8 cellular contexts compared by ENCODE assay signal in the genomic region with DNA sequence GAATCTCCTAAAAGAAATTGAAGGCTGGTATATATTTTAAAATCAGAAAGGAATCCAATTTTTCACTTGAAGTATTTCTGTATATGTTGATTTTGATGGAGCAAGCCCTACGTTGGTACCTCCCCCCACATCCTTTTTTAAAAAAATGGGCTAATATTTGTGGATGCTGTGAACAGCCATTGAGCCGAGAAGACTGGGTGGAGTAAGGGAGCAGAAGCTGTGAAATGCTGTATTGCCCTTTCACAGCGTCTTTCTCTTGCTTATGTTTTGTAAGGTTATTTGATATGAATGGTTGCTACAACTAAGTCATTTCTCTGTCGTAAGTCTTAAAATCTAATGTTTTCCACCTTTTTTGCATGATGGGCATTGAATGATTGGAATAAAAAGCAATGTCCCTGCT. TPM values are rescaled to one million over a fixed set of nuclear protein-coding genes. Genes with fewer than 3 reads are reported as not detected.
DNase-seq lines count a peak whose midpoint lies in the region; ATAC-seq, FAIRE-seq and TF ChIP-seq lines count a peak whose summit lies in the region.

No MANE protein-coding gene starts in this region.

- no peaks in the 10 kb centered on the region for H3K9me2 ChIP-seq in OCI-LY7 (ENCODE audit: insufficient read depth, low read length)

- DNase-seq in OCI-LY7 (ENCODE audit: low spot score) = peak; percentile 16
- no peak for DNase-seq in endothelial cell of umbilical vein (ENCODE audit: low read depth, low spot score)
- peak; percentile 27 for DNase-seq in pons (ENCODE audit: low spot score)
- DNase-seq in substantia nigra (lab: John Stamatoyannopoulos, UW) = no peak

- H3K4me2 ChIP-seq in OCI-LY7 (ENCODE audit: low read length) = peak overlapping the region; percentile 89
- peak overlapping the region; percentile 100 for H3K4me2 ChIP-seq in endothelial cell of umbilical vein (ENCODE audit: insufficient read depth, low read length)

- BruUV-seq in OCI-LY7 (replicated peaks; lab: Mats Ljungman, UMichigan) (no TSS peak), endothelial cell of umbilical vein (replicated peaks; lab: Mats Ljungman, UMichigan) (no TSS peak)

- no peak overlapping the region for H3K27ac ChIP-seq in OCI-LY7 (ENCODE audit: low read depth, low read length, poor library complexity, severe bottlenecking)
- H3K27ac ChIP-seq in endothelial cell of umbilical vein (ENCODE audit: insufficient read depth, low read depth, low read length) = no peak overlapping the region
- H3K27ac ChIP-seq in substantia nigra (ENCODE audit: low read depth, low read length, poor library complexity, severe bottlenecking) = no peak overlapping the region

- H4K20me1 ChIP-seq in OCI-LY7 (ENCODE audit: insufficient read depth, low read length) (peaks cover 34% of the 10 kb centered on the region), endothelial cell of umbilical vein (replicated peaks; ENCODE audit: control insufficient read depth, extremely low read depth, insufficient read depth, low read length) (peaks cover 31% of the 10 kb centered on the region)

- H2AFZ ChIP-seq in OCI-LY7 (ENCODE audit: low read length) (no peak overlapping the region), endothelial cell of umbilical vein (ENCODE audit: low read depth, low read length) (no peak overlapping the region)

- no peak for TF ChIP-seq POLR2A in endothelial cell of umbilical vein (IDR thresholded peaks at IDR 0.05; ENCODE audit: low read depth, low read length)

- H3K9me3 ChIP-seq in OCI-LY7 (ENCODE audit: low read length) (peaks cover 6% of the 10 kb centered on the region; the same call in 1 of the 2 replicates), endothelial cell of umbilical vein (replicated peaks; ENCODE audit: control insufficient read depth, insufficient read depth, low read length) (no peaks in the 10 kb centered on the region)

- no peak for FAIRE-seq in endothelial cell of umbilical vein (lab: Jason Lieb, UNC)

- POLR2A ChIA-PET in OCI-LY7 (lab: Charles Lee) (interaction anchor here (0.7 kb wide), 1 partner anchor 24 kb away, joined by 3 read pairs; no protein-coding TSS in a partner anchor), endothelial cell of umbilical vein (lab: Charles Lee) (no interaction called here)

- H3K36me3 ChIP-seq in OCI-LY7 (ENCODE audit: insufficient read depth, low read length) (peaks cover 38% of the 10 kb centered on the region), endothelial cell of umbilical vein (ENCODE audit: control insufficient read depth in 2 of 2, extremely low read depth in 1 of 2, insufficient read depth in 2 of 2, low read length in 2 of 2) (no peaks in the 10 kb centered on the region)

- H3K27me3 ChIP-seq in endothelial cell of umbilical vein (ENCODE audit: control insufficient read depth in 2 of 2, insufficient read depth in 2 of 2, low read length in 2 of 2) = no peaks in the 10 kb centered on the region

- intact Hi-C loops in OCI-LY7 (cut with micrococcal nuclease; ENCODE audit: unreplicated experiment) (loop anchor here (2.0 kb wide), 1 partner anchor 79 kb away; no protein-coding TSS in a partner anchor), endothelial cell of umbilical vein (cut with micrococcal nuclease) (loop anchor here (2.0 kb wide), 1 partner anchor 79 kb away; no protein-coding TSS in a partner anchor)

- no peak for ATAC-seq in HG02623 (IDR thresholded peaks at IDR 0.05; ENCODE audit: unreplicated experiment)
- no peak for ATAC-seq in GM21529 (IDR thresholded peaks at IDR 0.05; ENCODE audit: unreplicated experiment)
- ATAC-seq in GM21737 (IDR thresholded peaks at IDR 0.05; ENCODE audit: unreplicated experiment) = no peak

- H3K4me3 ChIP-seq in GM08714 (ENCODE audit: low read length) = peak overlapping the region; percentile 94
- H3K4me3 ChIP-seq in OCI-LY7 (ENCODE audit: low read depth, low read length, poor library complexity, severe bottlenecking) = peak overlapping the region; percentile 91
- peak overlapping the region; percentile 13 to 100 (median 98) for H3K4me3 ChIP-seq in endothelial cell of umbilical vein (replicated peaks in 1 of 3; ENCODE audit: insufficient read depth in 1 of 3, low read depth in 1 of 3, low read length in 3 of 3)

- H3K4me1 ChIP-seq in OCI-LY7 (ENCODE audit: insufficient read depth, low read length, poor library complexity, severe bottlenecking) (peaks cover 31% of the 10 kb centered on the region), endothelial cell of umbilical vein (ENCODE audit: control insufficient read depth, extremely low read depth, insufficient read depth, low read length) (peaks cover 25% of the 10 kb centered on the region)

- dilution Hi-C loops in endothelial cell of umbilical vein (cut with MboI; ENCODE audit: extremely low pct_ligation_motif_present, low sequenced_read_pairs) = no loop called here

- H3K79me2 ChIP-seq in OCI-LY7 (ENCODE audit: insufficient read depth, low read depth, low read length) (peaks cover 69% of the 10 kb centered on the region), endothelial cell of umbilical vein (ENCODE audit: control insufficient read depth, insufficient read depth, low read length) (peaks cover 71% of the 10 kb centered on the region)

- CTCF ChIA-PET in OCI-LY7 (lab: Charles Lee; ENCODE audit: unreplicated experiment) = no interaction called here
- CTCF ChIA-PET in endothelial cell of umbilical vein (lab: Charles Lee) = interaction anchor here (1.7 kb wide), 1 partner anchor 14 kb away, joined by 6 read pairs; no protein-coding TSS in a partner anchor

- H3K9me1 ChIP-seq in endothelial cell of umbilical vein (replicated peaks; ENCODE audit: control insufficient read depth, extremely low read depth, insufficient read depth, low read length) = no peaks in the 10 kb centered on the region

- peak overlapping the region; percentile 97 for H3K9ac ChIP-seq in endothelial cell of umbilical vein (replicated peaks; ENCODE audit: extremely low read depth, insufficient read depth, low read length)

- TF ChIP-seq CTCF in OCI-LY7 (conservative IDR thresholded peaks at IDR 0.05; ENCODE audit: low read length) (no peak), endothelial cell of umbilical vein (IDR thresholded peaks at IDR 0.05; ENCODE audit: extremely low read depth in 1 of 2, insufficient read depth in 1 of 2, low read depth in 1 of 2, low read length in 2 of 2) (no peak)

TF ChIP-seq in endothelial cell of umbilical vein, 7 proteins besides CTCF, POLR2A, EP300 and RAD21:
- TF ChIP-seq JUN (IDR thresholded peaks at IDR 0.05; ENCODE audit: borderline replicate concordance, insufficient read depth, insufficient read length, low read depth) (no peak), FOS (IDR thresholded peaks at IDR 0.05; ENCODE audit: borderline replicate concordance, insufficient read depth, low read length) (no peak), MYC (IDR thresholded peaks at IDR 0.05; ENCODE audit: low read depth, low read length) (no peak), GATA2 (IDR thresholded peaks at IDR 0.05; ENCODE audit: insufficient read depth, insufficient read length, low read depth, low read length) (no peak), POLR2AphosphoS5 (IDR thresholded peaks at IDR 0.05; ENCODE audit: insufficient read depth, low read depth, low read length) (no peak), EZH2 (IDR thresholded peaks at IDR 0.05; ENCODE audit: borderline replicate concordance, low read depth, low read length, severe bottlenecking) (no peak)
- TF ChIP-seq, protein P1, sequence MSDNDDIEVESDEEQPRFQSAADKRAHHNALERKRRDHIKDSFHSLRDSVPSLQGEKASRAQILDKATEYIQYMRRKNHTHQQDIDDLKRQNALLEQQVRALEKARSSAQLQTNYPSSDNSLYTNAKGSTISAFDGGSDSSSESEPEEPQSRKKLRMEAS (IDR thresholded peaks at IDR 0.05; ENCODE audit: insufficient read depth, insufficient read length) = no peak
TF ChIP-seq in endothelial cell of umbilical vein: peak in this region for 0.

RNA-seq across cellular contexts. Expression of a gene that starts 2.3 kb away (rescaled TPM):
- 51.1 and 61.3 TPM in 2 replicates for total RNA-seq in OCI-LY7 (2014; rRNA removed; shearing (Covaris generic))
- 127 and 138 TPM in 2 replicates for total RNA-seq in OCI-LY7 (2022)
- 153 and 158 TPM in 2 replicates for total RNA-seq in endothelial cell of umbilical vein
- 46.4 and 46.5 TPM in 2 replicates for polyA plus RNA-seq in endothelial cell of umbilical vein
- 64.7 and 69.4 TPM in 2 replicates for polyA plus RNA-seq in endothelial cell of umbilical vein (2011; cell fraction: cytosol; rRNA removed)
- polyA plus RNA-seq in endothelial cell of umbilical vein (2011; cell fraction: nucleus; rRNA removed) = 81.8 and 105 TPM in 2 replicates
- 117 and 174 TPM in 2 replicates for polyA plus RNA-seq in endothelial cell of umbilical vein (2012)
- polyA minus RNA-seq in endothelial cell of umbilical vein = 130 and 171 TPM in 2 replicates
- 50.3 TPM for polyA minus RNA-seq in endothelial cell of umbilical vein (2011; cell fraction: cytosol; rRNA and poly(A)+ RNA removed)
- 71.7 and 110 TPM in 2 replicates for polyA minus RNA-seq in endothelial cell of umbilical vein (2011; cell fraction: nucleus; rRNA and poly(A)+ RNA removed)

Comparison
In these comparisons a context has a peak if more than half of its experiments do, and no peak if none do; other contexts are left out.
1. DNase-seq: peak in OCI-LY7 (single experiment) and pons (single experiment); none in endothelial cell of umbilical vein (single experiment) and substantia nigra (0 of 49).
2. Peak in every context shown above with its lines, with median percentiles within 50 percentile points of each other: H3K4me3 ChIP-seq.